In genomic region chr3:113019182-113020137, GRCh38 we compare ENCODE assay signal across 8 cellular contexts. TPM values are rescaled to one million over a fixed set of nuclear protein-coding genes. Genes with fewer than 3 reads are reported as not detected.
DNase-seq lines count a peak whose midpoint lies in the region; ATAC-seq and TF ChIP-seq lines count a peak whose summit lies in the region.

No MANE protein-coding gene starts in this region.

- no peaks in the 10 kb centered on the region for H3K27me3 ChIP-seq in upper lobe of left lung

- TF ChIP-seq EP300 in upper lobe of left lung (IDR thresholded peaks at IDR 0.05): no peak

- H3K9me3 ChIP-seq in upper lobe of left lung: no peaks in the 10 kb centered on the region

- ATAC-seq in HG02852 (IDR thresholded peaks at IDR 0.05; ENCODE audit: unreplicated experiment) (peak; percentile 88), left cardiac atrium (peak; percentile 98 to 99), upper lobe of left lung (ENCODE audit: low FRiP score in 2 of 2) (peak; percentile 97 to 99)

- peak overlapping the region; percentile 56 to 89 (median 74) for H3K4me3 ChIP-seq in upper lobe of left lung

- peaks cover 13 to 18% (median 15%) of the 10 kb centered on the region in 4 donors for H3K4me1 ChIP-seq in upper lobe of left lung

- peak overlapping the region; percentile 89 to 96 (median 92) for H3K27ac ChIP-seq in upper lobe of left lung

- DNase-seq in GM13976 (ENCODE audit: low spot score): peak; percentile 94
- peak; percentile 71 for DNase-seq in NCI-H1436 treated with DMSO at 0.1 percent for 48 hours (lab: John Stamatoyannopoulos, UW)
- peak; percentile 68 for DNase-seq in T follicular helper cell (ENCODE audit: low read depth)
- DNase-seq in amniotic stem cell (lab: John Stamatoyannopoulos, UW): peak; percentile 89
- DNase-seq in left cardiac atrium: peak; percentile 94
- DNase-seq in posterior cingulate gyrus: peak; percentile 74 to 98 (median 88)
- peak; percentile 93 to 95 for DNase-seq in upper lobe of left lung

- peak in 3 of 4 donors; percentile 56 to 74 (median 58) for TF ChIP-seq POLR2A in upper lobe of left lung (IDR thresholded peaks at IDR 0.05)

- intact Hi-C loops in left cardiac atrium (cut with DNase I): no loop called here
- intact Hi-C loops in posterior cingulate gyrus (cut with DNase I): no loop called here

- no peak for TF ChIP-seq CTCF in GM13976 (IDR thresholded peaks at IDR 0.05; ENCODE audit: borderline replicate concordance, control extremely low read depth, extremely low read depth, insufficient read depth, missing control alignments)
- TF ChIP-seq CTCF in upper lobe of left lung (IDR thresholded peaks at IDR 0.05): no peak

- H3K36me3 ChIP-seq in upper lobe of left lung: peaks cover 0 to 23% (median 6%) of the 10 kb centered on the region in 4 donors

- WGBS in upper lobe of left lung, 2 donors: 4 to 15% methylated on average over 11 to 43 of the region's 63 CpGs

- in situ Hi-C loops in GM13976 (cut with MboI; ENCODE audit: low sequenced_read_pairs, unreplicated experiment): no loop called here

RNA-seq across cellular contexts. Expression of gene GTPBP8, which starts 28.7 kb away (rescaled TPM):
- total RNA-seq in left cardiac atrium (10 to 100 TPM; 14.3 to 15.9 TPM), upper lobe of left lung (10 to 100 TPM in 5 of 6 donors, 1 to 10 TPM in 1; 5.8 to 36.6 (median 14.4) TPM)

RNA-seq across cellular contexts. Expression of gene CD200R1, which starts 44.6 kb away (rescaled TPM):
- total RNA-seq in left cardiac atrium (1 to 10 TPM; 1.1 to 2.9 TPM), upper lobe of left lung (1 to 10 TPM in 3 of 6 donors, under 1 TPM in 2, not detected in 1; under 0.01 to 2.5 (median 1.1) TPM)

Comparison
In these comparisons a context has a peak if more than half of its experiments do, and no peak if none do; other contexts are left out.
1. Peak in every context shown above with its lines: DNase-seq, ATAC-seq, H3K4me3 ChIP-seq and H3K27ac ChIP-seq.